ENCODE assay signal across 8 cellular contexts in the genomic region with DNA sequence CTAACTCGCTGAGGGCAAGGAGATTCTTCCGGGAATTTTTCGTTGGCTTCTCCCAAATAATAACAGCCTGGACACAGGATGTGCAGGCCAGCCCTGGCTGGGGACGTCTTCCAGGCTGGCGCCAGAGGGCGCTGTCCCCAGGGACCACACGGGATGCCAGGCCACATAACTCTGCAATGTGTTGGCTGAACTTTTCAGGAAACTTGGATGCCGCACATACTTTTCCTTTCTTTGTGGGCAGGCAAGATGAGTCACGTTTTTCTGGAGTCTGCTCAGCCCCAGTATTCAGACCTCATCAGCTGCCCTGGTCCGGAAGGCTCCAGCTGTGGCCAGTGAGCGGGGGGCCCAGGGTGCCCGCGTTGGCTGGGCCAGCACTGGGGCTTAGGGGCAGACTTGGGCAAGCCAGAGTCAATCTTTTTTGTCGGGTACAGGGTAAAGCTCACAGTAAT.
DNase-seq lines count a peak whose midpoint lies in the region; ATAC-seq, FAIRE-seq and TF ChIP-seq lines count a peak whose summit lies in the region.

No MANE protein-coding gene starts in this region.

- no peaks in the 10 kb centered on the region for H3K9me3 Mint-ChIP-seq in Caco-2 (ENCODE audit: unreplicated experiment)
- H3K9me3 Mint-ChIP-seq in stimulated activated effector memory CD8-positive, alpha-beta T cell treated with anti-CD3 and anti-CD28 coated beads, Interleukin-12 subunit alpha, Interleukin-12 subunit beta, amount 100 ng/mL, for 72 hours: no peaks in the 10 kb centered on the region

- H3K27ac ChIP-seq in OCI-LY3 (ENCODE audit: low read length) (no peak overlapping the region), lower lobe of right lung (peak overlapping the region; percentile 71), tibial nerve (peak overlapping the region; percentile 57 to 92 (median 78))

- no peaks in the 10 kb centered on the region for H3K79me2 ChIP-seq in OCI-LY3 (ENCODE audit: low read length)

- H3K4me1 ChIP-seq in Caco-2 (peaks cover 17% of the 10 kb centered on the region), OCI-LY3 (ENCODE audit: low read length) (peaks cover 7% of the 10 kb centered on the region), lower lobe of right lung (peaks cover 28% of the 10 kb centered on the region), tibial nerve (peaks cover 0 to 58% (median 36%) of the 10 kb centered on the region in 4 donors)

- H3K27ac Mint-ChIP-seq in Caco-2 (ENCODE audit: unreplicated experiment): peak overlapping the region; percentile 77
- H3K27ac Mint-ChIP-seq in stimulated activated effector memory CD8-positive, alpha-beta T cell treated with anti-CD3 and anti-CD28 coated beads, Interleukin-12 subunit alpha, Interleukin-12 subunit beta, amount 100 ng/mL, for 72 hours: no peak overlapping the region

- H3K4me3 ChIP-seq in Caco-2 (ENCODE audit: low read depth, low read length) (no peak overlapping the region), OCI-LY3 (ENCODE audit: low read length) (no peak overlapping the region), lower lobe of right lung (no peak overlapping the region), tibial nerve (no peak overlapping the region)

- 17 to 28% methylated on average over 13 to 14 of the region's 14 CpGs for WGBS in tibial nerve, 2 donors

- H3K9ac ChIP-seq in OCI-LY3 (ENCODE audit: low read length): no peak overlapping the region

- H3K27me3 ChIP-seq in Caco-2 (replicated peaks; ENCODE audit: control insufficient read depth, insufficient read depth, low read length) (no peaks in the 10 kb centered on the region), OCI-LY3 (ENCODE audit: low read depth, low read length) (peaks cover 22% of the 10 kb centered on the region), lower lobe of right lung (ENCODE audit: low read depth) (no peaks in the 10 kb centered on the region), tibial nerve (no peaks in the 10 kb centered on the region)

- DNase-seq in Caco-2: peak; percentile 90 to 91
- peak; percentile 35 for DNase-seq in GM19239 (ENCODE audit: insufficient read length, low spot score)
- peak; percentile 89 for DNase-seq in ecto neural progenitor cell (ENCODE audit: low spot score)
- DNase-seq in lower lobe of right lung: peak; percentile 80
- peak; percentile 48 to 70 for DNase-seq in tibial nerve (ENCODE audit: low spot score in 2 of 2)
- DNase-seq in SKM-1 treated with dmso at 0.1 percent for 144 hours (lab: John Stamatoyannopoulos, UW; ENCODE audit: unreplicated experiment): no peak
- no peak for DNase-seq in stimulated activated effector memory CD8-positive, alpha-beta T cell treated with anti-CD3 and anti-CD28 coated beads, Interleukin-12 subunit alpha, Interleukin-12 subunit beta, amount 100 ng/mL, for 72 hours (ENCODE audit: low spot score in 2 of 2)

- CTCF ChIA-PET in Caco-2 (lab: Charles Lee): interaction anchor here (0.8 to 1.5 kb wide), 5 partner anchors 9 to 122 kb away, joined by 3 to 7 read pairs (median 5); no protein-coding TSS in a partner anchor

- TF ChIP-seq CTCF in Caco-2 (IDR thresholded peaks at IDR 0.05; ENCODE audit: insufficient read depth in 1 of 2, low read depth in 1 of 2, low read length in 1 of 2, severe bottlenecking in 1 of 2, unreplicated experiment in 1 of 2): peak; percentile 86 to 95
- peak; percentile 86 for TF ChIP-seq CTCF in OCI-LY3 (IDR thresholded peaks at IDR 0.05; ENCODE audit: low read depth, low read length)
- peak; percentile 93 for TF ChIP-seq CTCF in lower lobe of right lung (IDR thresholded peaks at IDR 0.05)
- TF ChIP-seq CTCF in tibial nerve (IDR thresholded peaks at IDR 0.05): peak; percentile 82 to 90 (median 89)

- no peak overlapping the region for H3K4me2 ChIP-seq in OCI-LY3 (ENCODE audit: low read length)

- no peak for FAIRE-seq in GM19239 (lab: Jason Lieb, UNC)

- no peaks in the 10 kb centered on the region for H4K20me1 ChIP-seq in OCI-LY3 (ENCODE audit: insufficient read depth, low read length)

- no peaks in the 10 kb centered on the region for H3K27me3 Mint-ChIP-seq in Caco-2 (ENCODE audit: insufficient read depth, unreplicated experiment)

- H3K36me3 ChIP-seq in Caco-2 (ENCODE audit: control insufficient read depth, insufficient read depth, low read length) (no peaks in the 10 kb centered on the region), OCI-LY3 (replicated peaks; ENCODE audit: low read depth, low read length) (no peaks in the 10 kb centered on the region), lower lobe of right lung (no peaks in the 10 kb centered on the region), tibial nerve (no peaks in the 10 kb centered on the region)

- H3K36me3 Mint-ChIP-seq in Caco-2 (ENCODE audit: insufficient read depth, unreplicated experiment): no peaks in the 10 kb centered on the region
- no peaks in the 10 kb centered on the region for H3K36me3 Mint-ChIP-seq in stimulated activated effector memory CD8-positive, alpha-beta T cell treated with anti-CD3 and anti-CD28 coated beads, Interleukin-12 subunit alpha, Interleukin-12 subunit beta, amount 100 ng/mL, for 72 hours

- ATAC-seq in lower lobe of right lung: peak; percentile 91 to 94
- ATAC-seq in stimulated activated effector memory CD8-positive, alpha-beta T cell treated with anti-CD3 and anti-CD28 coated beads, Interleukin-12 subunit alpha, Interleukin-12 subunit beta, amount 100 ng/mL, for 72 hours: no peak

- POLR2A ChIA-PET in Caco-2 (lab: Charles Lee): interaction anchor here (0.9 kb wide), 1 partner anchor 234 kb away, joined by 3 read pairs; a partner anchor contains a TSS

- no peak overlapping the region for H3K4me3 Mint-ChIP-seq in Caco-2 (ENCODE audit: unreplicated experiment)
- H3K4me3 Mint-ChIP-seq in stimulated activated effector memory CD8-positive, alpha-beta T cell treated with anti-CD3 and anti-CD28 coated beads, Interleukin-12 subunit alpha, Interleukin-12 subunit beta, amount 100 ng/mL, for 72 hours: no peak overlapping the region

- no peak overlapping the region for H2AFZ ChIP-seq in OCI-LY3 (ENCODE audit: low read depth, low read length)

- H3K9me3 ChIP-seq in Caco-2 (no peaks in the 10 kb centered on the region), OCI-LY3 (ENCODE audit: insufficient read depth, low read length) (no peaks in the 10 kb centered on the region), lower lobe of right lung (no peaks in the 10 kb centered on the region), tibial nerve (no peaks in the 10 kb centered on the region)

- BruUV-seq in Caco-2 (replicated peaks; lab: Mats Ljungman, UMichigan): no TSS peak

- peak; percentile 83 to 98 for TF ChIP-seq EP300 in tibial nerve (IDR thresholded peaks at IDR 0.05)

- TF ChIP-seq POLR2A in tibial nerve (IDR thresholded peaks at IDR 0.05): no peak

- intact Hi-C loops in Caco-2 (cut with micrococcal nuclease; ENCODE audit: unreplicated experiment) (loop anchor here (1.0 to 2.0 kb wide), 3 partner anchors 9 to 233 kb away; no protein-coding TSS in a partner anchor), lower lobe of right lung (cut with DNase I) (no loop called here)

- H3K4me1 Mint-ChIP-seq in Caco-2 (ENCODE audit: low read depth, unreplicated experiment): peaks cover 20% of the 10 kb centered on the region
- H3K4me1 Mint-ChIP-seq in stimulated activated effector memory CD8-positive, alpha-beta T cell treated with anti-CD3 and anti-CD28 coated beads, Interleukin-12 subunit alpha, Interleukin-12 subunit beta, amount 100 ng/mL, for 72 hours: peaks cover 28% of the 10 kb centered on the region

Comparison
In these comparisons a context has a peak if more than half of its experiments do, and no peak if none do; other contexts are left out.
1. DNase-seq: peak in Caco-2 (2 of 2), GM19239 (single experiment), ecto neural progenitor cell (single experiment), lower lobe of right lung (single experiment) and tibial nerve (2 of 2); none in SKM-1 treated with dmso at 0.1 percent for 144 hours (single experiment) and stimulated activated effector memory CD8-positive, alpha-beta T cell treated with anti-CD3 and anti-CD28 coated beads, Interleukin-12 subunit alpha, Interleukin-12 subunit beta, amount 100 ng/mL, for 72 hours (0 of 2).
2. Peak in every context shown above with its lines, with median percentiles within 50 percentile points of each other: CTCF ChIP-seq.